ENCODE assay signal across 12 cellular contexts in genomic region chr13:28037399-28037798, GRCh38. TPM values are rescaled to one million over a fixed set of nuclear protein-coding genes. Genes with fewer than 3 reads are reported as not detected.
A peak's percentile ranks its signal among the peaks of the same experiment; 100 is the strongest.
DNase-seq lines count a peak whose midpoint lies in the region; ATAC-seq and TF ChIP-seq lines count a peak whose summit lies in the region.
"Had no signal": no experiment of that assay in that cellular context is flagged by ENCODE, and none has a peak within 500 bp of the region (broad histone marks: within the 10 kb centered on the region; RNA-seq: fewer than 3 reads in every experiment).

No MANE protein-coding gene starts in this region.

- TF ChIP-seq RAD21 in SK-N-SH (IDR thresholded peaks at IDR 0.05; ENCODE audit: low read length): no peak

- H3K9ac ChIP-seq in SK-N-SH: no peak overlapping the region
- no peak overlapping the region for H3K9ac ChIP-seq in OCI-LY3 (ENCODE audit: low read length)

- H3K9me3 ChIP-seq in SK-N-SH: no peaks in the 10 kb centered on the region
- H3K9me3 ChIP-seq in OCI-LY3 (ENCODE audit: insufficient read depth, low read length): no peaks in the 10 kb centered on the region

- H3K9me2 ChIP-seq in SK-N-SH: no peaks in the 10 kb centered on the region

- H2AFZ ChIP-seq in SK-N-SH (ENCODE audit: low read depth) (peak overlapping the region; percentile 55; the same call in 1 of the 2 replicates), OCI-LY3 (ENCODE audit: low read depth, low read length) (0 out of 2 replicates have a peak overlapping the region, but pooled peaks have one; percentile 14)

- WGBS in SK-N-SH (ENCODE audit: low lambda C conversion rate): 7% methylated on average over 2 of the region's 2 CpGs

- DNase-seq in SK-N-SH (no peak), GM20000 (ENCODE audit: low spot score) (peak; percentile 28), kidney tubule cell (ENCODE audit: low spot score) (peak; percentile 68), NCI-H226 (no peak)
- DNase-seq: aorta, dermis blood vessel endothelial cell, small intestine had no signal

- H3K4me3 ChIP-seq in SK-N-SH (ENCODE audit: low read depth in 2 of 2, low read length in 1 of 2) (peak overlapping the region in 1 of 2 experiments; percentile 21; a peak in 1 of 4 replicates), OCI-LY3 (ENCODE audit: low read length) (no peak overlapping the region)

- no peaks in the 10 kb centered on the region for H4K20me1 ChIP-seq in SK-N-SH (ENCODE audit: insufficient read depth)
- no peaks in the 10 kb centered on the region for H4K20me1 ChIP-seq in OCI-LY3 (ENCODE audit: insufficient read depth, low read length)

- TF ChIP-seq CTCF in SK-N-SH (IDR thresholded peaks at IDR 0.05) (no peak), GM20000 (IDR thresholded peaks at IDR 0.05; ENCODE audit: extremely low read depth, missing control alignments) (no peak), OCI-LY3 (IDR thresholded peaks at IDR 0.05; ENCODE audit: low read depth, low read length) (no peak)

- H3K27ac ChIP-seq in SK-N-SH (ENCODE audit: low read depth in 2 of 2, low read length in 1 of 2) (no peak overlapping the region), OCI-LY3 (ENCODE audit: low read length) (no peak overlapping the region)
- H3K27ac ChIP-seq: WERI-Rb-1 had no signal

- CTCF ChIA-PET in SK-N-SH (lab: Yijun Ruan, JAX): no interaction called here

- H3K4me2 ChIP-seq in SK-N-SH (peak overlapping the region; percentile 8; the same call in 1 of the 2 replicates), OCI-LY3 (ENCODE audit: low read length) (peak overlapping the region; percentile 3; the same call in 1 of the 2 replicates)

- POLR2A ChIA-PET in SK-N-SH (lab: Yijun Ruan, JAX): no interaction called here

- peaks cover 53% of the 10 kb centered on the region for H3K27me3 ChIP-seq in SK-N-SH (ENCODE audit: insufficient read depth)
- H3K27me3 ChIP-seq in OCI-LY3 (ENCODE audit: low read depth, low read length): no peaks in the 10 kb centered on the region

- no peaks in the 10 kb centered on the region for H3K4me1 ChIP-seq in SK-N-SH (ENCODE audit: control insufficient read depth in 1 of 2, insufficient read depth in 2 of 2, low read depth in 1 of 2, low read length in 1 of 2)
- peaks cover 65% of the 10 kb centered on the region for H3K4me1 ChIP-seq in OCI-LY3 (ENCODE audit: low read length)

- no peaks in the 10 kb centered on the region for H3K79me2 ChIP-seq in SK-N-SH (ENCODE audit: insufficient read depth)
- H3K79me2 ChIP-seq in OCI-LY3 (ENCODE audit: low read length): no peaks in the 10 kb centered on the region

- H3K36me3 ChIP-seq in SK-N-SH (replicated peaks in 1 of 2; ENCODE audit: control insufficient read depth in 1 of 2, insufficient read depth in 2 of 2, low read length in 1 of 2) (no peaks in the 10 kb centered on the region), OCI-LY3 (replicated peaks; ENCODE audit: low read depth, low read length) (no peaks in the 10 kb centered on the region)
- H3K36me3 ChIP-seq: WERI-Rb-1 had no signal

- TF ChIP-seq EP300 in SK-N-SH (IDR thresholded peaks at IDR 0.05; ENCODE audit: borderline replicate concordance in 1 of 2, low read depth in 1 of 2, low read length in 1 of 2): no peak

- no peak; the same call in 1 of the 3 replicates for ATAC-seq in SK-N-SH treated with all-trans-retinoic acid at 6 μM for 48 hours
- no peak for ATAC-seq in GM19035 (IDR thresholded peaks at IDR 0.05; ENCODE audit: unreplicated experiment)
- no peak for ATAC-seq in HG02852 (IDR thresholded peaks at IDR 0.05; ENCODE audit: unreplicated experiment)

- no peaks in the 10 kb centered on the region for H3F3A ChIP-seq in SK-N-SH (replicated peaks; ENCODE audit: insufficient read depth)

TF ChIP-seq in SK-N-SH, 30 proteins besides CTCF, POLR2A, EP300 and RAD21:
- TF ChIP-seq TEAD4 (IDR thresholded peaks at IDR 0.05; ENCODE audit: borderline replicate concordance, insufficient read depth) (no peak), GATA2 (CRISPR knock-in tag; IDR thresholded peaks at IDR 0.05) (no peak), IRF3 (IDR thresholded peaks at IDR 0.05; ENCODE audit: low read depth, low read length) (no peak), USF1 (IDR thresholded peaks at IDR 0.05; ENCODE audit: borderline replicate concordance, low read depth) (no peak), FOXJ3 (CRISPR knock-in tag; IDR thresholded peaks at IDR 0.05) (no peak), NFIC (IDR thresholded peaks at IDR 0.05; ENCODE audit: borderline replicate concordance) (no peak), ZBTB33 (IDR thresholded peaks at IDR 0.05; ENCODE audit: borderline replicate concordance, low read depth) (no peak)
TF ChIP-seq in SK-N-SH: peak in this region for 0.

TF ChIP-seq in SK-N-SH treated with all-trans-retinoic acid at 6 μM for 48 hours, 23 proteins besides CTCF, POLR2A, EP300 and RAD21 (continues in another document):
- TF ChIP-seq TOX (CRISPR knock-in tag; IDR thresholded peaks at IDR 0.05; ENCODE audit: borderline replicate concordance) (no peak), PPARA (CRISPR knock-in tag; IDR thresholded peaks at IDR 0.05; ENCODE audit: borderline replicate concordance) (no peak), CREB5 (CRISPR knock-in tag; IDR thresholded peaks at IDR 0.05; ENCODE audit: low read depth) (no peak), ZFP30 (CRISPR knock-in tag; IDR thresholded peaks at IDR 0.05) (no peak), PATZ1 (CRISPR knock-in tag; IDR thresholded peaks at IDR 0.05; ENCODE audit: borderline replicate concordance) (no peak), CSDC2 (CRISPR knock-in tag; IDR thresholded peaks at IDR 0.05) (no peak), SNAI2 (CRISPR knock-in tag; IDR thresholded peaks at IDR 0.05) (no peak), ZC3H10 (CRISPR knock-in tag; IDR thresholded peaks at IDR 0.05) (no peak), ESRRG (CRISPR knock-in tag; IDR thresholded peaks at IDR 0.05) (no peak), ZNF565 (CRISPR knock-in tag; conservative IDR thresholded peaks at IDR 0.05; ENCODE audit: low read depth) (no peak), ZFP3 (CRISPR knock-in tag; IDR thresholded peaks at IDR 0.05) (no peak), ARNTL (CRISPR knock-in tag; IDR thresholded peaks at IDR 0.05; ENCODE audit: borderline replicate concordance, low read depth) (no peak), CSRNP3 (CRISPR knock-in tag; IDR thresholded peaks at IDR 0.05) (no peak), OSR1 (CRISPR knock-in tag; IDR thresholded peaks at IDR 0.05) (no peak), ZNF8 (CRISPR knock-in tag; IDR thresholded peaks at IDR 0.05) (no peak), ZNF70 (CRISPR knock-in tag; IDR thresholded peaks at IDR 0.05) (no peak), GLIS3 (CRISPR knock-in tag; IDR thresholded peaks at IDR 0.05) (no peak), POU6F1 (CRISPR knock-in tag; IDR thresholded peaks at IDR 0.05; ENCODE audit: borderline replicate concordance, low read depth) (no peak)

RNA-seq across cellular contexts. Expression of gene URAD, which starts 48.9 kb away (rescaled TPM):
- not detected in 2 replicates for polyA plus RNA-seq in SK-N-SH (2012; rRNA removed)
- polyA plus RNA-seq in SK-N-SH (2012; cell fraction: cytosol; rRNA removed): not detected in 2 replicates
- not detected in 2 replicates for polyA plus RNA-seq in SK-N-SH (2012; cell fraction: nucleus; rRNA removed)
- polyA plus RNA-seq: aorta had no signal

Comparison
In these comparisons a context has a peak if more than half of its experiments do, and no peak if none do; other contexts are left out.
1. DNase-seq: peak in GM20000 (single experiment) and kidney tubule cell (single experiment); none in SK-N-SH (single experiment) and NCI-H226 (single experiment).